In genomic region chr2:170928824-170929685, GRCh38 we compare ENCODE assay signal across 8 cellular contexts. TPM values are rescaled to one million over a fixed set of nuclear protein-coding genes. Genes with fewer than 3 reads are reported as not detected.
DNase-seq lines count a peak whose midpoint lies in the region; ATAC-seq and TF ChIP-seq lines count a peak whose summit lies in the region.

Gene GORASP2, plus strand, starts transcription at chr2:170929253. Its CDS starts 88 bp downstream, at chr2:170929341.

- peaks cover 0 to 3% (median 0%) of the 10 kb centered on the region in 3 experiments for H3K9me3 ChIP-seq in naive thymus-derived CD4-positive, alpha-beta T cell (ENCODE audit: control insufficient read depth in 2 of 3, low read length in 3 of 3)

- peaks cover 18 to 32% of the 10 kb centered on the region in 2 donors for H3K4me1 ChIP-seq in naive thymus-derived CD4-positive, alpha-beta T cell (ENCODE audit: control insufficient read depth in 2 of 2, insufficient read depth in 2 of 2, low read length in 2 of 2)

- peak; percentile 100 for DNase-seq in ELF-1 (ENCODE audit: low read depth, low spot score)
- DNase-seq in GOT3 (lab: John Stamatoyannopoulos, UW): peak; percentile 95
- peak; percentile 99 for DNase-seq in RPMI8226
- DNase-seq in activated T-helper 1 cell treated with anti-CD3 and anti-CD28 coated beads, Interleukin-2, amount 50 U/mL, for 16 hours (ENCODE audit: low read depth in 1 of 2, low spot score in 1 of 2): peak; percentile 94 to 95
- DNase-seq in fibroblast of gingiva (ENCODE audit: low read depth): peak; percentile 99
- DNase-seq in naive thymus-derived CD4-positive, alpha-beta T cell: peak; percentile 97 to 99 (median 98)
- DNase-seq in stimulated activated naive B cell treated with anti-CD40 and anti-IgM and Interleukin-4, amounts not matched to agents 10 μg/mL and 1 μg/mL and 100 μg/mL, for 72 hours: peak; percentile 99

- H3K27me3 Mint-ChIP-seq in naive thymus-derived CD4-positive, alpha-beta T cell: no peaks in the 10 kb centered on the region
- no peaks in the 10 kb centered on the region for H3K27me3 Mint-ChIP-seq in stimulated activated naive B cell treated with anti-CD40 and anti-IgM and Interleukin-4, amounts not matched to agents 10 μg/mL and 1 μg/mL and 100 μg/mL, for 72 hours

- TF ChIP-seq CTCF in LNCAP (IDR thresholded peaks at IDR 0.05): peak; percentile 97

- POLR2A ChIA-PET in naive thymus-derived CD4-positive, alpha-beta T cell (lab: Charles Lee): interaction anchor here (0.6 to 3.1 kb wide), 15 partner anchors 12 to 1102 kb away, joined by 3 to 24 read pairs (median 4); partner anchors contain the start of genes DCAF17, METTL8 and UBR3

- CTCF ChIA-PET in naive thymus-derived CD4-positive, alpha-beta T cell (lab: Charles Lee): interaction anchor here (0.5 to 3.0 kb wide), 21 partner anchors 10 to 1511 kb away, joined by 3 to 33 read pairs (median 4); partner anchors contain the start of genes DCAF17 and METTL8

- peaks cover 24 to 56% (median 48%) of the 10 kb centered on the region in 7 donors for H3K4me1 Mint-ChIP-seq in naive thymus-derived CD4-positive, alpha-beta T cell
- H3K4me1 Mint-ChIP-seq in stimulated activated naive B cell treated with anti-CD40 and anti-IgM and Interleukin-4, amounts not matched to agents 10 μg/mL and 1 μg/mL and 100 μg/mL, for 72 hours: peaks cover 17 to 36% of the 10 kb centered on the region in 2 donors

- H3K4me3 ChIP-seq in naive thymus-derived CD4-positive, alpha-beta T cell (ENCODE audit: low read length): peak within 1 kb of the TSS; percentile 88

- peaks cover 0 to 5% (median 0%) of the 10 kb centered on the region in 3 experiments for H3K36me3 ChIP-seq in naive thymus-derived CD4-positive, alpha-beta T cell (ENCODE audit: control insufficient read depth in 2 of 3, insufficient read depth in 3 of 3, low read length in 3 of 3)

- intact Hi-C loops in naive thymus-derived CD4-positive, alpha-beta T cell (cut with micrococcal nuclease): loop anchor here (1.0 to 10.0 kb wide), 25 partner anchors 11 to 1628 kb away; partner anchors contain the start of genes BBS5 (in 2 of the 2), DCAF17 (in 2 of the 2), DYNC1I2 (in 2 of the 2) and ERICH2 (in 2 of the 2)

- peaks cover 0 to 18% (median 3%) of the 10 kb centered on the region in 5 donors for H3K36me3 Mint-ChIP-seq in naive thymus-derived CD4-positive, alpha-beta T cell
- H3K36me3 Mint-ChIP-seq in stimulated activated naive B cell treated with anti-CD40 and anti-IgM and Interleukin-4, amounts not matched to agents 10 μg/mL and 1 μg/mL and 100 μg/mL, for 72 hours: peaks cover 4% of the 10 kb centered on the region in 2 donors

- H3K9me3 Mint-ChIP-seq in naive thymus-derived CD4-positive, alpha-beta T cell: peaks cover 0 to 11% (median 0%) of the 10 kb centered on the region in 11 donors
- H3K9me3 Mint-ChIP-seq in stimulated activated naive B cell treated with anti-CD40 and anti-IgM and Interleukin-4, amounts not matched to agents 10 μg/mL and 1 μg/mL and 100 μg/mL, for 72 hours: peaks cover 0 to 4% of the 10 kb centered on the region in 2 donors

- H3K27ac Mint-ChIP-seq in naive thymus-derived CD4-positive, alpha-beta T cell: peak within 1 kb of the TSS; percentile 93 to 96 (median 95)
- peak within 1 kb of the TSS; percentile 98 for H3K27ac Mint-ChIP-seq in stimulated activated naive B cell treated with anti-CD40 and anti-IgM and Interleukin-4, amounts not matched to agents 10 μg/mL and 1 μg/mL and 100 μg/mL, for 72 hours

- peak within 1 kb of the TSS; percentile 87 for H3K27ac ChIP-seq in naive thymus-derived CD4-positive, alpha-beta T cell (ENCODE audit: low read depth, low read length)

- peak within 1 kb of the TSS; percentile 89 to 97 (median 95) for H3K4me3 Mint-ChIP-seq in naive thymus-derived CD4-positive, alpha-beta T cell
- peak within 1 kb of the TSS; percentile 92 to 93 for H3K4me3 Mint-ChIP-seq in stimulated activated naive B cell treated with anti-CD40 and anti-IgM and Interleukin-4, amounts not matched to agents 10 μg/mL and 1 μg/mL and 100 μg/mL, for 72 hours

- peak; percentile 94 for ATAC-seq in naive thymus-derived CD4-positive, alpha-beta T cell
- ATAC-seq in stimulated activated naive B cell treated with anti-CD40 and anti-IgM and Interleukin-4, amounts not matched to agents 10 μg/mL and 1 μg/mL and 100 μg/mL, for 72 hours (replicated peaks): peak; percentile 93 to 94

- H3K27me3 ChIP-seq in naive thymus-derived CD4-positive, alpha-beta T cell (ENCODE audit: control insufficient read depth in 2 of 2, insufficient read depth in 2 of 2, low read length in 2 of 2): no peaks in the 10 kb centered on the region

RNA-seq across cellular contexts. Expression of gene GORASP2, which starts in this region (rescaled TPM):
- total RNA-seq in naive thymus-derived CD4-positive, alpha-beta T cell: 10 to 100 TPM; 65.2 to 79.2 (median 73.2) TPM
- 100 to 1,000 TPM in 1 of 2 donors, 10 to 100 TPM in 1; 93.5 to 104 TPM for polyA plus RNA-seq in naive thymus-derived CD4-positive, alpha-beta T cell

Comparison
In these comparisons a context has a peak if more than half of its experiments do, and no peak if none do; other contexts are left out.
1. Peak in every context shown above with its lines: DNase-seq, ATAC-seq, H3K4me3 ChIP-seq and H3K27ac ChIP-seq.